Comparison of ENCODE assay signal across 9 cellular contexts in genomic region chr3:134333522-134334181, GRCh38. TPM values are rescaled to one million over a fixed set of nuclear protein-coding genes. Genes with fewer than 3 reads are reported as not detected.
DNase-seq lines count a peak whose midpoint lies in the region; ATAC-seq, FAIRE-seq and TF ChIP-seq lines count a peak whose summit lies in the region.
"Had no signal": no experiment of that assay in that cellular context is flagged by ENCODE, and none has a peak within 500 bp of the region (broad histone marks: within the 10 kb centered on the region; RNA-seq: fewer than 3 reads in every experiment).

No MANE protein-coding gene starts in this region.

- WGBS in esophagus, 2 donors = 64 to 65% methylated on average over 10 of the region's 10 CpGs
- 82% methylated on average over 10 of the region's 10 CpGs for WGBS in pancreas, 2 donors

- peak; percentile 97 for DNase-seq in AG10803 (ENCODE audit: low read depth)
- peak; percentile 77 for DNase-seq in NCI-H82 (lab: John Stamatoyannopoulos, UW)
- no peak for DNase-seq in pancreas
- no peak for DNase-seq in cerebellar nuclear complex (lab: John Stamatoyannopoulos, UW)
- DNase-seq in C1 segment of cervical spinal cord (lab: John Stamatoyannopoulos, UW) = no peak
- DNase-seq: stimulated activated CD4-positive, alpha-beta T cell treated with anti-CD3 and anti-CD28 coated beads, Interleukin-4, amount 100 ng/mL, for 4 hours had no signal

- H3K9me3 ChIP-seq in esophagus (ENCODE audit: control insufficient read depth in 2 of 2, insufficient read depth in 1 of 2, low read depth in 1 of 2, low read length in 1 of 2) (no peaks in the 10 kb centered on the region), pancreas (no peaks in the 10 kb centered on the region)

- intact Hi-C loops in pancreas (cut with DNase I) = no loop called here

- H3K27me3 ChIP-seq in esophagus (ENCODE audit: control insufficient read depth in 1 of 2, insufficient read depth in 2 of 2, low read length in 2 of 2) (no peaks in the 10 kb centered on the region), pancreas (no peaks in the 10 kb centered on the region)

- TF ChIP-seq CTCF in AG10803 (conservative IDR thresholded peaks at IDR 0.05; ENCODE audit: low read length) = peak; percentile 51
- TF ChIP-seq CTCF in pancreas (IDR thresholded peaks at IDR 0.05) = no peak

- H3K36me3 ChIP-seq in esophagus (ENCODE audit: control insufficient read depth in 2 of 2, insufficient read depth in 2 of 2, low read length in 1 of 2) (no peaks in the 10 kb centered on the region), pancreas (no peaks in the 10 kb centered on the region)

- H3K4me1 ChIP-seq in esophagus (ENCODE audit: control insufficient read depth in 2 of 2, insufficient read depth in 2 of 2, low read length in 1 of 2) = peaks cover 13 to 36% of the 10 kb centered on the region in 2 donors
- no peaks in the 10 kb centered on the region for H3K4me1 ChIP-seq in pancreas

- FAIRE-seq in pancreas (lab: Jason Lieb, UNC) = no peak

- ATAC-seq in pancreas (no peak), HG03135 (IDR thresholded peaks at IDR 0.05; ENCODE audit: unreplicated experiment) (no peak), GM21619 (IDR thresholded peaks at IDR 0.05; ENCODE audit: unreplicated experiment) (no peak)

- H3K4me3 ChIP-seq in AG10803 (ENCODE audit: low read length) = no peak overlapping the region
- no peak overlapping the region for H3K4me3 ChIP-seq in esophagus (ENCODE audit: low read depth in 1 of 2, low read length in 2 of 2)
- H3K4me3 ChIP-seq in pancreas = no peak overlapping the region

- H3K27ac ChIP-seq in esophagus (ENCODE audit: low read depth in 2 of 2, low read length in 1 of 2) (peak overlapping the region; percentile 83 to 93), pancreas (peak overlapping the region in 3 of 4 donors; percentile 28 to 57 (median 31))

RNA-seq across cellular contexts. Expression of gene AMOTL2, which starts 40.6 kb away (rescaled TPM):
- polyA plus RNA-seq in esophagus = 10 to 100 TPM; 21.2 to 23.2 TPM
- 10 to 100 TPM; 25.3 to 35.7 (median 32.4) TPM for total RNA-seq in pancreas
- 10 to 100 TPM; 11.9 to 17.9 TPM for polyA plus RNA-seq in pancreas

Comparison
In these comparisons a context has a peak if more than half of its experiments do, and no peak if none do; other contexts are left out.
1. DNase-seq: peak in AG10803 (single experiment) and NCI-H82 (single experiment); none in pancreas (0 of 6), cerebellar nuclear complex (0 of 2) and C1 segment of cervical spinal cord (0 of 14).